1 cellular context compared by ENCODE assay signal in genomic region chr12:75877588-75878381, GRCh38.
TF ChIP-seq lines count a peak whose summit lies in the region.

No MANE protein-coding gene starts in this region.

TF ChIP-seq in HEK293, 187 proteins besides CTCF, POLR2A, EP300 and RAD21 (continued from another document):
- TF ChIP-seq ZBTB10 (tag by site-specific recombination; IDR thresholded peaks at IDR 0.05): no peak
- no peak for TF ChIP-seq IKZF3 (tag by site-specific recombination; IDR thresholded peaks at IDR 0.05)
- TF ChIP-seq ZNF544 (tag by site-specific recombination; IDR thresholded peaks at IDR 0.05): no peak
- no peak for TF ChIP-seq ZNF664 (tag by site-specific recombination; IDR thresholded peaks at IDR 0.05)
- TF ChIP-seq ZNF629 (tag by site-specific recombination; IDR thresholded peaks at IDR 0.05): no peak
- TF ChIP-seq ZNF548 (tag by site-specific recombination; IDR thresholded peaks at IDR 0.05): no peak
- no peak for TF ChIP-seq ZNF560 (tag by site-specific recombination; IDR thresholded peaks at IDR 0.05; ENCODE audit: borderline replicate concordance)
- peak; percentile 34; the same call in 1 of the 2 replicates for TF ChIP-seq ZNF335 (tag by site-specific recombination; conservative IDR thresholded peaks at IDR 0.05)
- no peak for TF ChIP-seq ZBTB20 (tag by site-specific recombination; IDR thresholded peaks at IDR 0.05)
- TF ChIP-seq ZNF169 (tag by site-specific recombination; IDR thresholded peaks at IDR 0.05): no peak
- TF ChIP-seq, protein P1, sequence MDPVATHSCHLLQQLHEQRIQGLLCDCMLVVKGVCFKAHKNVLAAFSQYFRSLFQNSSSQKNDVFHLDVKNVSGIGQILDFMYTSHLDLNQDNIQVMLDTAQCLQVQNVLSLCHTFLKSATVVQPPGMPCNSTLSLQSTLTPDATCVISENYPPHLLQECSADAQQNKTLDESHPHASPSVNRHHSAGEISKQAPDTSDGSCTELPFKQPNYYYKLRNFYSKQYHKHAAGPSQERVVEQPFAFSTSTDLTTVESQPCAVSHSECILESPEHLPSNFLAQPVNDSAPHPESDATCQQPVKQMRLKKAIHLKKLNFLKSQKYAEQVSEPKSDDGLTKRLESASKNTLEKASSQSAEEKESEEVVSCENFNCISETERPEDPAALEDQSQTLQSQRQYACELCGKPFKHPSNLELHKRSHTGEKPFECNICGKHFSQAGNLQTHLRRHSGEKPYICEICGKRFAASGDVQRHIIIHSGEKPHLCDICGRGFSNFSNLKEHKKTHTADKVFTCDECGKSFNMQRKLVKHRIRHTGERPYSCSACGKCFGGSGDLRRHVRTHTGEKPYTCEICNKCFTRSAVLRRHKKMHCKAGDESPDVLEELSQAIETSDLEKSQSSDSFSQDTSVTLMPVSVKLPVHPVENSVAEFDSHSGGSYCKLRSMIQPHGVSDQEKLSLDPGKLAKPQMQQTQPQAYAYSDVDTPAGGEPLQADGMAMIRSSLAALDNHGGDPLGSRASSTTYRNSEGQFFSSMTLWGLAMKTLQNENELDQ (tag by site-specific recombination; IDR thresholded peaks at IDR 0.05; ENCODE audit: low read depth): no peak
- TF ChIP-seq ZBTB17 (tag by site-specific recombination; IDR thresholded peaks at IDR 0.05): peak; percentile 10; the same call in 1 of the 2 replicates
- TF ChIP-seq KLF16 (tag by site-specific recombination; IDR thresholded peaks at IDR 0.05): no peak
- TF ChIP-seq ZBTB48 (tag by site-specific recombination; IDR thresholded peaks at IDR 0.05): no peak
- peak; percentile 74 for TF ChIP-seq GFI1B (tag by site-specific recombination; IDR thresholded peaks at IDR 0.05)
- TF ChIP-seq ATF2 (tag by site-specific recombination; IDR thresholded peaks at IDR 0.05; ENCODE audit: low read depth): no peak
- no peak for TF ChIP-seq ZBTB7A (tag by site-specific recombination; IDR thresholded peaks at IDR 0.05; ENCODE audit: low read depth)
- no peak for TF ChIP-seq GLI2 (tag by site-specific recombination; IDR thresholded peaks at IDR 0.05; ENCODE audit: borderline replicate concordance, low read depth)
- no peak for TF ChIP-seq ZNF692 (tag by site-specific recombination; IDR thresholded peaks at IDR 0.05)
- no peak for TF ChIP-seq OVOL3 (tag by site-specific recombination; IDR thresholded peaks at IDR 0.05)
- TF ChIP-seq ZNF16 (tag by site-specific recombination; IDR thresholded peaks at IDR 0.05; ENCODE audit: low read depth): no peak
- TF ChIP-seq, protein P2, sequence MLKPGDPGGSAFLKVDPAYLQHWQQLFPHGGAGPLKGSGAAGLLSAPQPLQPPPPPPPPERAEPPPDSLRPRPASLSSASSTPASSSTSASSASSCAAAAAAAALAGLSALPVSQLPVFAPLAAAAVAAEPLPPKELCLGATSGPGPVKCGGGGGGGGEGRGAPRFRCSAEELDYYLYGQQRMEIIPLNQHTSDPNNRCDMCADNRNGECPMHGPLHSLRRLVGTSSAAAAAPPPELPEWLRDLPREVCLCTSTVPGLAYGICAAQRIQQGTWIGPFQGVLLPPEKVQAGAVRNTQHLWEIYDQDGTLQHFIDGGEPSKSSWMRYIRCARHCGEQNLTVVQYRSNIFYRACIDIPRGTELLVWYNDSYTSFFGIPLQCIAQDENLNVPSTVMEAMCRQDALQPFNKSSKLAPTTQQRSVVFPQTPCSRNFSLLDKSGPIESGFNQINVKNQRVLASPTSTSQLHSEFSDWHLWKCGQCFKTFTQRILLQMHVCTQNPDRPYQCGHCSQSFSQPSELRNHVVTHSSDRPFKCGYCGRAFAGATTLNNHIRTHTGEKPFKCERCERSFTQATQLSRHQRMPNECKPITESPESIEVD (tag by site-specific recombination; IDR thresholded peaks at IDR 0.05): peak; percentile 77
- 0 out of 2 replicates have a peak, but pooled peaks have one; percentile 17 for TF ChIP-seq PRDM1 (tag by site-specific recombination; IDR thresholded peaks at IDR 0.05)
- no peak for TF ChIP-seq ZNF302 (tag by site-specific recombination; IDR thresholded peaks at IDR 0.05; ENCODE audit: low read depth)
- TF ChIP-seq OSR2 (tag by site-specific recombination; IDR thresholded peaks at IDR 0.05): no peak
- TF ChIP-seq BCL11A (tag by site-specific recombination; IDR thresholded peaks at IDR 0.05; ENCODE audit: low read depth): no peak
- TF ChIP-seq WT1 (tag by site-specific recombination; IDR thresholded peaks at IDR 0.05): no peak
- TF ChIP-seq ZNF488 (tag by site-specific recombination; IDR thresholded peaks at IDR 0.05): no peak
- TF ChIP-seq ZNF600 (tag by site-specific recombination; IDR thresholded peaks at IDR 0.05): no peak
- no peak for TF ChIP-seq ZNF248 (tag by site-specific recombination; IDR thresholded peaks at IDR 0.05)
- TF ChIP-seq SP7 (tag by site-specific recombination; IDR thresholded peaks at IDR 0.05): peak; percentile 99
- TF ChIP-seq, protein P3, sequence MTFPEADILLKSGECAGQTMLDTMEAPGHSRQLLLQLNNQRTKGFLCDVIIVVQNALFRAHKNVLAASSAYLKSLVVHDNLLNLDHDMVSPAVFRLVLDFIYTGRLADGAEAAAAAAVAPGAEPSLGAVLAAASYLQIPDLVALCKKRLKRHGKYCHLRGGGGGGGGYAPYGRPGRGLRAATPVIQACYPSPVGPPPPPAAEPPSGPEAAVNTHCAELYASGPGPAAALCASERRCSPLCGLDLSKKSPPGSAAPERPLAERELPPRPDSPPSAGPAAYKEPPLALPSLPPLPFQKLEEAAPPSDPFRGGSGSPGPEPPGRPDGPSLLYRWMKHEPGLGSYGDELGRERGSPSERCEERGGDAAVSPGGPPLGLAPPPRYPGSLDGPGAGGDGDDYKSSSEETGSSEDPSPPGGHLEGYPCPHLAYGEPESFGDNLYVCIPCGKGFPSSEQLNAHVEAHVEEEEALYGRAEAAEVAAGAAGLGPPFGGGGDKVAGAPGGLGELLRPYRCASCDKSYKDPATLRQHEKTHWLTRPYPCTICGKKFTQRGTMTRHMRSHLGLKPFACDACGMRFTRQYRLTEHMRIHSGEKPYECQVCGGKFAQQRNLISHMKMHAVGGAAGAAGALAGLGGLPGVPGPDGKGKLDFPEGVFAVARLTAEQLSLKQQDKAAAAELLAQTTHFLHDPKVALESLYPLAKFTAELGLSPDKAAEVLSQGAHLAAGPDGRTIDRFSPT (tag by site-specific recombination; IDR thresholded peaks at IDR 0.05): no peak
- peak; percentile 63 for TF ChIP-seq ZFHX2 (tag by site-specific recombination; conservative IDR thresholded peaks at IDR 0.05)
- no peak for TF ChIP-seq ZNF157 (tag by site-specific recombination; IDR thresholded peaks at IDR 0.05)
- TF ChIP-seq PRDM2 (tag by site-specific recombination; IDR thresholded peaks at IDR 0.05; ENCODE audit: borderline replicate concordance): no peak
- TF ChIP-seq, protein P4, sequence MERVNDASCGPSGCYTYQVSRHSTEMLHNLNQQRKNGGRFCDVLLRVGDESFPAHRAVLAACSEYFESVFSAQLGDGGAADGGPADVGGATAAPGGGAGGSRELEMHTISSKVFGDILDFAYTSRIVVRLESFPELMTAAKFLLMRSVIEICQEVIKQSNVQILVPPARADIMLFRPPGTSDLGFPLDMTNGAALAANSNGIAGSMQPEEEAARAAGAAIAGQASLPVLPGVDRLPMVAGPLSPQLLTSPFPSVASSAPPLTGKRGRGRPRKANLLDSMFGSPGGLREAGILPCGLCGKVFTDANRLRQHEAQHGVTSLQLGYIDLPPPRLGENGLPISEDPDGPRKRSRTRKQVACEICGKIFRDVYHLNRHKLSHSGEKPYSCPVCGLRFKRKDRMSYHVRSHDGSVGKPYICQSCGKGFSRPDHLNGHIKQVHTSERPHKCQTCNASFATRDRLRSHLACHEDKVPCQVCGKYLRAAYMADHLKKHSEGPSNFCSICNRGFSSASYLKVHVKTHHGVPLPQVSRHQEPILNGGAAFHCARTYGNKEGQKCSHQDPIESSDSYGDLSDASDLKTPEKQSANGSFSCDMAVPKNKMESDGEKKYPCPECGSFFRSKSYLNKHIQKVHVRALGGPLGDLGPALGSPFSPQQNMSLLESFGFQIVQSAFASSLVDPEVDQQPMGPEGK (tag by site-specific recombination; IDR thresholded peaks at IDR 0.05): no peak
- no peak for TF ChIP-seq ZNF221 (tag by site-specific recombination; IDR thresholded peaks at IDR 0.05; ENCODE audit: borderline replicate concordance)
- TF ChIP-seq EGR2 (tag by site-specific recombination; IDR thresholded peaks at IDR 0.05; ENCODE audit: low read depth): peak; percentile 30; the same call in 1 of the 2 replicates
- no peak for TF ChIP-seq ZBTB8A (tag by site-specific recombination; IDR thresholded peaks at IDR 0.05)
- no peak for TF ChIP-seq TRIM28 (IDR thresholded peaks at IDR 0.05; ENCODE audit: borderline replicate concordance, low read length)
